1 cellular context compared by ENCODE assay signal in genomic region chr18:31410716-31411483, GRCh38.
A peak's percentile ranks its signal among the peaks of the same experiment; 100 is the strongest.
TF ChIP-seq lines count a peak whose summit lies in the region.

No MANE protein-coding gene starts in this region.

TF ChIP-seq in K562, 482 proteins besides CTCF, POLR2A, EP300 and RAD21:
- TF ChIP-seq, protein P1, sequence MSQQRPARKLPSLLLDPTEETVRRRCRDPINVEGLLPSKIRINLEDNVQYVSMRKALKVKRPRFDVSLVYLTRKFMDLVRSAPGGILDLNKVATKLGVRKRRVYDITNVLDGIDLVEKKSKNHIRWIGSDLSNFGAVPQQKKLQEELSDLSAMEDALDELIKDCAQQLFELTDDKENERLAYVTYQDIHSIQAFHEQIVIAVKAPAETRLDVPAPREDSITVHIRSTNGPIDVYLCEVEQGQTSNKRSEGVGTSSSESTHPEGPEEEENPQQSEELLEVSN (IDR thresholded peaks at IDR 0.05; ENCODE audit: borderline replicate concordance in 1 of 2, extremely low read depth in 1 of 2, insufficient read depth in 1 of 2, insufficient read length in 1 of 2, low read depth in 1 of 2, low read length in 1 of 2, poor library complexity in 1 of 2, severe bottlenecking in 1 of 2): peak in 1 of 2 experiments; percentile 4
- TF ChIP-seq TAL1 (IDR thresholded peaks at IDR 0.05): no peak
